ENCODE assay signal across 15 cellular contexts in the genomic region with DNA sequence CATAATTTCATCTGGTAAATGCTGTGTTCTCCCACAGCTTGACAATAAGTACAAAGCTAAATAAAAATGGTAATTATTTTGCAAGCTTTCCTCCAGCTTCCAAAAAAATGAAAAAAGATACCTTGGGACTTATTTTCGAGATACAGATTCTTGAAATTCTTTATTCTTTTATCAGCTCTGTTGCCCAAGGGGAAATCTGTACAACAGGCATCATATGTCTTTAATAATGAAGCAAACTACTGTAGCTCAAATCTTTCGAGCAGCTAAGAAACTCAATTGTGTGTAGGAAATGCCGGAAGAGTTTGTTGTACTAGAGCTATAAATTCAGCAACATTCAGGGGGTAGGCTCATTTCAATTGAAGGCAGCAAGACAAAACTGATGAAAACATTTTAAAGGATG.
A peak's percentile ranks its signal among the peaks of the same experiment; 100 is the strongest.
DNase-seq lines count a peak whose midpoint lies in the region; ATAC-seq and TF ChIP-seq lines count a peak whose summit lies in the region.
"Had no signal": no experiment of that assay in that cellular context is flagged by ENCODE, and none has a peak within 500 bp of the region (broad histone marks: within the 10 kb centered on the region; RNA-seq: fewer than 3 reads in every experiment).

No MANE protein-coding gene starts in this region.

- peak overlapping the region; percentile 26; the same call in 1 of the 2 replicates for H3K4me3 Mint-ChIP-seq in HFFc6
- H3K4me3 Mint-ChIP-seq in mesothelial cell of epicardium, result no peak overlapping the region
- H3K4me3 Mint-ChIP-seq in CD8-positive, alpha-beta T cell, result no peak overlapping the region
- H3K4me3 Mint-ChIP-seq: CD4-positive, CD25-positive, alpha-beta regulatory T cell; IgD-negative memory B cell had no signal

- DNase-seq in EH (ENCODE audit: low read depth) (peak; percentile 42), HFFc6 (peak; percentile 19), adipocyte (ENCODE audit: low read depth) (peak; percentile 62), mesothelial cell of epicardium (ENCODE audit: low spot score in 2 of 2, unreplicated experiment in 2 of 2) (no peak), sigmoid colon (no peak)
- no peak for DNase-seq in CD8-positive, alpha-beta T cell
- DNase-seq: 8988T; CD4-positive, CD25-positive, alpha-beta regulatory T cell; DMS79; GDM1; KG1 had no signal

- TF ChIP-seq CTCF in HFFc6 (IDR thresholded peaks at IDR 0.05) (no peak), mesothelial cell of epicardium (IDR thresholded peaks at IDR 0.05; ENCODE audit: unreplicated experiment) (no peak), sigmoid colon (IDR thresholded peaks at IDR 0.05) (no peak)
- TF ChIP-seq CTCF in CD8-positive, alpha-beta T cell (IDR thresholded peaks at IDR 0.05), result no peak

- CTCF ChIA-PET in CD8-positive, alpha-beta T cell (lab: Charles Lee), result no interaction called here

- no peak for TF ChIP-seq EP300 in sigmoid colon (IDR thresholded peaks at IDR 0.05)

- TF ChIP-seq POLR2A in sigmoid colon (IDR thresholded peaks at IDR 0.05), result no peak

- H3K9ac ChIP-seq in adipocyte (ENCODE audit: low read length), result no peak overlapping the region
- H3K9ac ChIP-seq: BLaER1 treated with 17β-estradiol and CSF1 and Interleukin-3, amounts not matched to agents 10 nM and 100 nM had no signal

- H3K4me1 Mint-ChIP-seq in HFFc6 (ENCODE audit: low read depth) (peaks cover 54% of the 10 kb centered on the region), mesothelial cell of epicardium (peaks cover 28% of the 10 kb centered on the region)
- no peaks in the 10 kb centered on the region for H3K4me1 Mint-ChIP-seq in CD8-positive, alpha-beta T cell (ENCODE audit: low read depth)
- H3K4me1 Mint-ChIP-seq: CD4-positive, CD25-positive, alpha-beta regulatory T cell; IgD-negative memory B cell had no signal

- ATAC-seq in GM18870 (IDR thresholded peaks at IDR 0.05; ENCODE audit: unreplicated experiment), result no peak
- ATAC-seq in CD8-positive, alpha-beta T cell, result no peak
- ATAC-seq: HCT116 had no signal

- no peaks in the 10 kb centered on the region for H3K9me3 ChIP-seq in adipocyte (ENCODE audit: control insufficient read depth, low read length)
- no peaks in the 10 kb centered on the region for H3K9me3 ChIP-seq in sigmoid colon
- no peaks in the 10 kb centered on the region for H3K9me3 ChIP-seq in CD8-positive, alpha-beta T cell (ENCODE audit: low read length)
- H3K9me3 ChIP-seq: BLaER1 treated with 17β-estradiol and CSF1 and Interleukin-3, amounts not matched to agents 10 nM and 100 nM had no signal

- H3K4me1 ChIP-seq in adipocyte (ENCODE audit: control insufficient read depth, insufficient read depth, low read length) (peaks cover 6% of the 10 kb centered on the region), sigmoid colon (no peaks in the 10 kb centered on the region)
- H3K4me1 ChIP-seq in CD8-positive, alpha-beta T cell (ENCODE audit: insufficient read depth, low read length), result no peaks in the 10 kb centered on the region

- H3K4me3 ChIP-seq in adipocyte (ENCODE audit: low read length), result no peak overlapping the region
- no peak overlapping the region for H3K4me3 ChIP-seq in sigmoid colon
- no peak overlapping the region for H3K4me3 ChIP-seq in CD8-positive, alpha-beta T cell (ENCODE audit: low read depth, low read length)
- H3K4me3 ChIP-seq: BLaER1 treated with 17β-estradiol and CSF1 and Interleukin-3, amounts not matched to agents 10 nM and 100 nM had no signal

- H3K27ac ChIP-seq in sigmoid colon, result no peak overlapping the region
- H3K27ac ChIP-seq in CD8-positive, alpha-beta T cell (ENCODE audit: low read depth, low read length), result no peak overlapping the region
- H3K27ac ChIP-seq: BLaER1 treated with 17β-estradiol and CSF1 and Interleukin-3, amounts not matched to agents 10 nM and 100 nM had no signal

- no peaks in the 10 kb centered on the region for H3K9me3 Mint-ChIP-seq in HFFc6
- H3K9me3 Mint-ChIP-seq in mesothelial cell of epicardium, result no peaks in the 10 kb centered on the region
- H3K9me3 Mint-ChIP-seq in CD8-positive, alpha-beta T cell, result no peaks in the 10 kb centered on the region
- H3K9me3 Mint-ChIP-seq: IgD-negative memory B cell had no signal

- WGBS in sigmoid colon, 2 donors, result 89 to 90% methylated on average over 3 of the region's 3 CpGs

- no peaks in the 10 kb centered on the region for H3K36me3 ChIP-seq in adipocyte (ENCODE audit: control insufficient read depth, insufficient read depth, low read length, severe bottlenecking)
- H3K36me3 ChIP-seq in sigmoid colon, result no peaks in the 10 kb centered on the region
- no peaks in the 10 kb centered on the region for H3K36me3 ChIP-seq in CD8-positive, alpha-beta T cell (ENCODE audit: insufficient read depth, low read length)
- H3K36me3 ChIP-seq: BLaER1 treated with 17β-estradiol and CSF1 and Interleukin-3, amounts not matched to agents 10 nM and 100 nM had no signal

- H3K36me3 Mint-ChIP-seq in HFFc6 (ENCODE audit: low read depth), result no peaks in the 10 kb centered on the region
- no peaks in the 10 kb centered on the region for H3K36me3 Mint-ChIP-seq in mesothelial cell of epicardium
- H3K36me3 Mint-ChIP-seq in CD8-positive, alpha-beta T cell, result no peaks in the 10 kb centered on the region
- H3K36me3 Mint-ChIP-seq: CD4-positive, CD25-positive, alpha-beta regulatory T cell; IgD-negative memory B cell had no signal

- H3K27me3 ChIP-seq in adipocyte (replicated peaks; ENCODE audit: control insufficient read depth, insufficient read depth, low read length), result no peaks in the 10 kb centered on the region
- no peaks in the 10 kb centered on the region for H3K27me3 ChIP-seq in sigmoid colon
- no peaks in the 10 kb centered on the region for H3K27me3 ChIP-seq in CD8-positive, alpha-beta T cell (ENCODE audit: insufficient read depth, low read length)
- H3K27me3 ChIP-seq: BLaER1 treated with 17β-estradiol and CSF1 and Interleukin-3, amounts not matched to agents 10 nM and 100 nM had no signal

- no peaks in the 10 kb centered on the region; the same call in 1 of the 2 replicates for H3K27me3 Mint-ChIP-seq in HFFc6 (ENCODE audit: insufficient read depth)
- H3K27me3 Mint-ChIP-seq in mesothelial cell of epicardium (ENCODE audit: low read depth), result peaks cover 2% of the 10 kb centered on the region
- H3K27me3 Mint-ChIP-seq in CD8-positive, alpha-beta T cell (ENCODE audit: low read depth), result no peaks in the 10 kb centered on the region
- H3K27me3 Mint-ChIP-seq: CD4-positive, CD25-positive, alpha-beta regulatory T cell; IgD-negative memory B cell had no signal

- POLR2A ChIA-PET in CD8-positive, alpha-beta T cell (lab: Charles Lee), result interaction anchor here (1.0 kb wide), 1 partner anchor 27 kb away, joined by 4 read pairs; no protein-coding TSS in a partner anchor

- intact Hi-C loops in sigmoid colon (cut with DNase I), result no loop called here
- intact Hi-C loops in CD8-positive, alpha-beta T cell (cut with DNase I, micrococcal nuclease), result no loop called here

- H3K27ac Mint-ChIP-seq in HFFc6 (peak overlapping the region; percentile 50), mesothelial cell of epicardium (peak overlapping the region; percentile 26)
- no peak overlapping the region for H3K27ac Mint-ChIP-seq in CD8-positive, alpha-beta T cell
- H3K27ac Mint-ChIP-seq: CD4-positive, CD25-positive, alpha-beta regulatory T cell; IgD-negative memory B cell had no signal

Comparison
In these comparisons a context has a peak if more than half of its experiments do, and no peak if none do; other contexts are left out.
1. DNase-seq: peak in EH (single experiment), HFFc6 (single experiment) and adipocyte (single experiment); none in mesothelial cell of epicardium (0 of 2), sigmoid colon (single experiment) and CD8-positive, alpha-beta T cell (0 of 7).